In the genomic region with DNA sequence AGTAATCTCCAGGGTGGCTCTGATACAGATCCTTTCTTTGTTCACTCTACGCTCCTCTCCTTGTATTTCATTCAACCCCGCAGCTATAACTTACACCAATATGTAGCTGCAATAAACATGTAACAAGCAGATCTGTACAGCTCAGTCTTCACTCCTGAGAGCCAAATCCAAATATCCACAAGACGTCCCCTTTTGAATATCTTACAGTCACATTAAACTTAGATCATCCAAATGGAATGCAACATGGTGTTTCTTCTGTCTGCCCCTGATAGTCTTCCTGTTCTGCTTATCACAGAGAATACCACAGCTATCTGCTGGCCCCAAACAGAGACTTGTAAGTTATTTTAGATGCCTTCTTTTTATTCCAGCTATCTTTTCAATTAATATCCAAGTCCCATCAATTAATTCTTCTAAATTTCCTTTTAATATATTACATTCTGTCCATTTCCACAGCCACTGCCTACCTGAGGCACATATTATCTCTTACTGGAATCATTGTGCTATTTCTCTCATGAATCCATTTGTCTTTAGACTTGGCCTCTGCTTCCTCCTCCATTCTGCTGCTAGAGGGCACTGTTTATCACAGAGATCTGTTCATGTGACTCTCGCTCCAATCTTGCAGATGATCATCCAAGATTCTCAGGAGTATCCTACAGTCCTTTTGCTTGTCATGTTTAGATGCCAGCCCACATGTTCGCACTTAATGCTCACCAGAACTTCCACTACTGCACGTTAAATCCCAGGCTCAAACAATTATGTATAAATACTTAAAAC, we compare ENCODE assay signal across 8 cellular contexts.
DNase-seq lines count a peak whose midpoint lies in the region; ATAC-seq and TF ChIP-seq lines count a peak whose summit lies in the region.

No MANE protein-coding gene starts in this region.

- H3K36me3 Mint-ChIP-seq in stimulated activated memory B cell treated with anti-CD40 and anti-IgM and Interleukin-4, amounts not matched to agents 10 μg/mL and 1 μg/mL and 100 μg/mL, for 72 hours = no peaks in the 10 kb centered on the region

- H3K4me3 ChIP-seq in left lung = no peak overlapping the region
- H3K4me3 ChIP-seq in stomach = no peak overlapping the region

- peaks cover 6% of the 10 kb centered on the region for H3K9me3 Mint-ChIP-seq in stimulated activated memory B cell treated with anti-CD40 and anti-IgM and Interleukin-4, amounts not matched to agents 10 μg/mL and 1 μg/mL and 100 μg/mL, for 72 hours

- no peaks in the 10 kb centered on the region for H3K9me3 ChIP-seq in left lung
- H3K9me3 ChIP-seq in stomach = no peaks in the 10 kb centered on the region

- H3K4me1 ChIP-seq in left lung = no peaks in the 10 kb centered on the region
- H3K4me1 ChIP-seq in stomach = no peaks in the 10 kb centered on the region

- no peak overlapping the region for H3K27ac Mint-ChIP-seq in stimulated activated memory B cell treated with anti-CD40 and anti-IgM and Interleukin-4, amounts not matched to agents 10 μg/mL and 1 μg/mL and 100 μg/mL, for 72 hours

- no peaks in the 10 kb centered on the region for H3K27me3 Mint-ChIP-seq in stimulated activated memory B cell treated with anti-CD40 and anti-IgM and Interleukin-4, amounts not matched to agents 10 μg/mL and 1 μg/mL and 100 μg/mL, for 72 hours

- no peaks in the 10 kb centered on the region for H3K36me3 ChIP-seq in left lung
- no peaks in the 10 kb centered on the region for H3K36me3 ChIP-seq in stomach

- intact Hi-C loops in left lung (cut with DNase I) = no loop called here
- intact Hi-C loops in stomach (cut with DNase I; ENCODE audit: low total_unique reads) = no loop called here

- no peaks in the 10 kb centered on the region for H3K4me1 Mint-ChIP-seq in stimulated activated memory B cell treated with anti-CD40 and anti-IgM and Interleukin-4, amounts not matched to agents 10 μg/mL and 1 μg/mL and 100 μg/mL, for 72 hours

- TF ChIP-seq POLR2A in stomach (IDR thresholded peaks at IDR 0.05) = no peak

- WGBS in stomach, 5 donors = 49 to 62% (median 58%) methylated on average over 6 of the region's 6 CpGs

- TF ChIP-seq CTCF in left lung (IDR thresholded peaks at IDR 0.05) (peak in 1 of 2 donors; percentile 41), stomach (IDR thresholded peaks at IDR 0.05) (peak in 3 of 7 experiments; percentile 10 to 29 (median 17))

- ATAC-seq in HG03432 (IDR thresholded peaks at IDR 0.05; ENCODE audit: unreplicated experiment) (peak; percentile 48), left lung (peak; percentile 53)
- no peak for ATAC-seq in stimulated activated memory B cell treated with anti-CD40 and anti-IgM and Interleukin-4, amounts not matched to agents 10 μg/mL and 1 μg/mL and 100 μg/mL, for 72 hours
- no peak for ATAC-seq in activated CD4-positive, CD25-positive, alpha-beta regulatory T cell treated with anti-CD3 and anti-CD28 coated beads, Interleukin-2, amount 50 U/mL, for 24 hours

- no peak overlapping the region for H3K27ac ChIP-seq in left lung
- H3K27ac ChIP-seq in stomach = no peak overlapping the region

- no peak overlapping the region for H3K4me3 Mint-ChIP-seq in stimulated activated memory B cell treated with anti-CD40 and anti-IgM and Interleukin-4, amounts not matched to agents 10 μg/mL and 1 μg/mL and 100 μg/mL, for 72 hours

- H3K27me3 ChIP-seq in left lung = no peaks in the 10 kb centered on the region
- H3K27me3 ChIP-seq in stomach = peaks cover 0 to 5% (median 0%) of the 10 kb centered on the region in 3 donors

- no peak for TF ChIP-seq EP300 in stomach (IDR thresholded peaks at IDR 0.05)

- peak; percentile 55 for DNase-seq in D341Med (ENCODE audit: low spot score)
- DNase-seq in SW480 (ENCODE audit: low spot score) = peak; percentile 35
- no peak for DNase-seq in left lung
- no peak for DNase-seq in stomach
- no peak for DNase-seq in activated naive CD4-positive, alpha-beta T cell treated with anti-CD3 and anti-CD28 coated beads, Interleukin-2, amount 50 U/mL, for 16 hours

Comparison
In these comparisons a context has a peak if more than half of its experiments do, and no peak if none do; other contexts are left out.
1. DNase-seq: peak in D341Med (single experiment) and SW480 (single experiment); none in left lung (0 of 2), stomach (single experiment) and activated naive CD4-positive, alpha-beta T cell treated with anti-CD3 and anti-CD28 coated beads, Interleukin-2, amount 50 U/mL, for 16 hours (single experiment).
2. ATAC-seq: peak in HG03432 (single experiment) and left lung (single experiment); none in stimulated activated memory B cell treated with anti-CD40 and anti-IgM and Interleukin-4, amounts not matched to agents 10 μg/mL and 1 μg/mL and 100 μg/mL, for 72 hours (single experiment) and activated CD4-positive, CD25-positive, alpha-beta regulatory T cell treated with anti-CD3 and anti-CD28 coated beads, Interleukin-2, amount 50 U/mL, for 24 hours (0 of 2).